In the genomic region with DNA sequence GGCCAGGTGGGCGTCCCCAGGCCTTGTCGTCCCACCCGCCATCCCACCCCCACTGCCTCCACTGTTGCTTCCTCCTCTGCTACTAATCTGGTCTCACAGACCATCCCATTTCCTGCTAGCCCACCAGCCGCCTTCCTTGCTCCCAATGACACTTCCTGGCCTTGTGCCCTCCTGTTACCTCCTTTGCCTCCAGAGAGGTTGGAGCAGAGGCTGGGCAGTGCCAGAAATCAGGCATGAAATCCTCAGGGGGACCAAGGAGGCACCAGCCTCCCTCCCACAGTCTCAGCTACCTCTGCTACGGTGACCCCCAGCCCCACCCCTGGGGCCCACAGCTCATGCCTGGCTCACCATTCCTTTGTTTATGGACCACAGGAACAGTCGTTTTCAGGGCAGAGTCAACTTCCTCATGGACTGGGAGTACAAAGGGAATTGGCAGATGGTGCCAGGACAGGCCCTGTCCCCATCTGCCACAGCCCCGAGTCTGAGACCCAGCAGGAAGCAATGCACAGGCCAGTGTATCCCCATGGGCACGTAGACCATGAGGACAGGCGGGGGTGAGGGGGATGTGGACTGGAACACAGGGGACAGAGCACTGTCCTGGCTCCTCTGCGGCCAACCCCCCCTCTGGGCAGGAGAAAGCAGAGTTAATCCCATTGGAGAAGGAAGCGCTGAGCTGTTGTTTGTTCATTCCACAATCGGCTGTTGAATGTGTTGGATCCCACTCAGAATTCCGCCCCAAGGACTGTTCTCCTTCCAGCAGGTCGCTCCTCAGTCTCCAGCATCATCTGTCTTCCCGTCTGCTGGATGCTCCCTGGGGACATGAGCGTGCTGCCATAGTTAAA, we compare ENCODE assay signal across 9 cellular contexts. TPM values are rescaled to one million over a fixed set of nuclear protein-coding genes. Genes with fewer than 3 reads are reported as not detected.
DNase-seq lines count a peak whose midpoint lies in the region; ATAC-seq, FAIRE-seq and TF ChIP-seq lines count a peak whose summit lies in the region.
"Had no signal": no experiment of that assay in that cellular context is flagged by ENCODE, and none has a peak within 500 bp of the region (broad histone marks: within the 10 kb centered on the region; RNA-seq: fewer than 3 reads in every experiment).

No MANE protein-coding gene starts in this region.

- H3K4me3 ChIP-seq in body of pancreas (no peak overlapping the region), right cardiac atrium (ENCODE audit: low read length) (no peak overlapping the region), stomach (no peak overlapping the region)

- TF ChIP-seq POLR2A in body of pancreas (IDR thresholded peaks at IDR 0.05) (no peak), stomach (IDR thresholded peaks at IDR 0.05) (no peak)

- intact Hi-C loops in body of pancreas (cut with DNase I) = no loop called here
- intact Hi-C loops in right cardiac atrium (cut with DNase I) = no loop called here
- intact Hi-C loops in stomach (cut with DNase I; ENCODE audit: low total_unique reads) = no loop called here

- TF ChIP-seq CTCF in body of pancreas (IDR thresholded peaks at IDR 0.05) (no peak), stomach (IDR thresholded peaks at IDR 0.05) (no peak), foreskin keratinocyte (conservative IDR thresholded peaks at IDR 0.05) (no peak)

- peak; percentile 38 for FAIRE-seq in HTR-8/SVneo (lab: Jason Lieb, UNC)

- no peaks in the 10 kb centered on the region for H3K36me3 ChIP-seq in body of pancreas (replicated peaks in 1 of 2; ENCODE audit: insufficient read depth in 1 of 2, low read depth in 2 of 2)
- H3K36me3 ChIP-seq in stomach = no peaks in the 10 kb centered on the region

- H3K27me3 ChIP-seq in body of pancreas = no peaks in the 10 kb centered on the region
- H3K27me3 ChIP-seq in right cardiac atrium (ENCODE audit: control insufficient read depth, insufficient read depth) = no peaks in the 10 kb centered on the region
- peaks cover 0 to 70% (median 8%) of the 10 kb centered on the region in 3 donors for H3K27me3 ChIP-seq in stomach
- H3K27me3 ChIP-seq in foreskin keratinocyte = peaks cover 12% of the 10 kb centered on the region

- no peak for TF ChIP-seq EP300 in stomach (IDR thresholded peaks at IDR 0.05)

- WGBS in body of pancreas, 2 donors = 39 to 44% methylated on average over 10 to 16 of the region's 16 CpGs
- 42% methylated on average over 16 of the region's 16 CpGs for WGBS in right cardiac atrium
- 32 to 51% (median 34%) methylated on average over 9 to 16 of the region's 16 CpGs for WGBS in stomach, 5 donors

- peak; percentile 54 for ATAC-seq in body of pancreas
- peak; percentile 45 to 61 for ATAC-seq in right cardiac atrium
- ATAC-seq in GM19395 (IDR thresholded peaks at IDR 0.05; ENCODE audit: unreplicated experiment) = no peak
- no peak for ATAC-seq in foreskin keratinocyte

- H3K9me3 ChIP-seq in body of pancreas (no peaks in the 10 kb centered on the region), right cardiac atrium (ENCODE audit: control insufficient read depth, low read length) (no peaks in the 10 kb centered on the region), stomach (no peaks in the 10 kb centered on the region)

- H3K27ac ChIP-seq in body of pancreas = peak overlapping the region in 2 of 4 donors; percentile 12 to 20
- H3K27ac ChIP-seq in right cardiac atrium (ENCODE audit: low read length) = peak overlapping the region; percentile 20
- peak overlapping the region in 3 of 5 donors; percentile 25 to 75 (median 70) for H3K27ac ChIP-seq in stomach
- H3K27ac ChIP-seq in foreskin keratinocyte = no peak overlapping the region

- no peaks in the 10 kb centered on the region for H3K4me1 ChIP-seq in body of pancreas
- peaks cover 10% of the 10 kb centered on the region for H3K4me1 ChIP-seq in right cardiac atrium (ENCODE audit: control insufficient read depth, insufficient read depth, low read length)
- peaks cover 3 to 25% (median 8%) of the 10 kb centered on the region in 4 donors for H3K4me1 ChIP-seq in stomach
- no peaks in the 10 kb centered on the region for H3K4me1 ChIP-seq in foreskin keratinocyte

- no peak for DNase-seq in HTR-8/SVneo (ENCODE audit: insufficient read length, low spot score)
- DNase-seq in body of pancreas = peak in 3 of 4 donors; percentile 23 to 51 (median 43)
- DNase-seq in right cardiac atrium = peak; percentile 65 to 83 (median 81)
- no peak for DNase-seq in stomach
- DNase-seq in GM19238 (ENCODE audit: insufficient read length, low spot score) = no peak
- DNase-seq in NCI-H2196 (lab: John Stamatoyannopoulos, UW; ENCODE audit: unreplicated experiment) = no peak
- DNase-seq in foreskin keratinocyte = no peak

RNA-seq across cellular contexts. Expression of a gene that starts 2.2 kb away (rescaled TPM):
- total RNA-seq in body of pancreas (10 to 100 TPM; 10.4 to 15.8 TPM), right cardiac atrium (10 to 100 TPM; 22.9 to 47.0 (median 40.9) TPM), stomach (10 to 100 TPM in 4 of 5 donors, 1 to 10 TPM in 1; 9.0 to 46.9 (median 26.3) TPM), foreskin keratinocyte (0.04 TPM in 1 of 2 replicates, not detected in the other)
- polyA plus RNA-seq in right cardiac atrium (32.8 TPM), stomach (1 to 10 TPM; 2.4 to 6.0 (median 4.0) TPM), foreskin keratinocyte (0.02 TPM in 1 of 2 replicates, not detected in the other)
- total RNA-seq: chondrocyte had no signal

Comparison
In these comparisons a context has a peak if more than half of its experiments do, and no peak if none do; other contexts are left out.
1. DNase-seq: peak in body of pancreas (3 of 4) and right cardiac atrium (3 of 3); none in HTR-8/SVneo (single experiment), stomach (single experiment), GM19238 (single experiment), NCI-H2196 (single experiment) and foreskin keratinocyte (0 of 2).
2. ATAC-seq: peak in body of pancreas (single experiment) and right cardiac atrium (2 of 2); none in GM19395 (single experiment) and foreskin keratinocyte (single experiment).